1 cellular context compared by ENCODE assay signal in genomic region chr3:60970850-60971249, GRCh38.
TF ChIP-seq lines count a peak whose summit lies in the region.

No MANE protein-coding gene starts in this region.

TF ChIP-seq in HEK293, 187 proteins besides CTCF, POLR2A, EP300 and RAD21 (continued from another document):
- TF ChIP-seq, protein P1, sequence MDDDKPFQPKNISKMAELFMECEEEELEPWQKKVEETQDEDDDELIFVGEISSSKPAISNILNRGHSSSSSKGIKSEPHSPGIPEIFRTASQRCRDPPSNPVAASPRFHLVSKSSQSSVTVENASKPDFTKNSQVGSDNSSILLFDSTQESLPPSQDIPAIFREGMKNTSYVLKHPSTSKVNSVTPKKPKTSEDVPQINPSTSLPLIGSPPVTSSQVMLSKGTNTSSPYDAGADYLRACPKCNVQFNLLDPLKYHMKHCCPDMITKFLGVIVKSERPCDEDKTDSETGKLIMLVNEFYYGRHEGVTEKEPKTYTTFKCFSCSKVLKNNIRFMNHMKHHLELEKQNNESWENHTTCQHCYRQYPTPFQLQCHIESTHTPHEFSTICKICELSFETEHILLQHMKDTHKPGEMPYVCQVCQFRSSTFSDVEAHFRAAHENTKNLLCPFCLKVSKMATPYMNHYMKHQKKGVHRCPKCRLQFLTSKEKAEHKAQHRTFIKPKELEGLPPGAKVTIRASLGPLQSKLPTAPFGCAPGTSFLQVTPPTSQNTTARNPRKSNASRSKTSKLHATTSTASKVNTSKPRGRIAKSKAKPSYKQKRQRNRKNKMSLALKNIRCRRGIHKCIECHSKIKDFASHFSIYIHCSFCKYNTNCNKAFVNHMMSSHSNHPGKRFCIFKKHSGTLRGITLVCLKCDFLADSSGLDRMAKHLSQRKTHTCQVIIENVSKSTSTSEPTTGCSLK (tag by site-specific recombination; IDR thresholded peaks at IDR 0.05): no peak
- no peak for TF ChIP-seq KLF7 (tag by site-specific recombination; IDR thresholded peaks at IDR 0.05; ENCODE audit: borderline replicate concordance)
